ENCODE assay signal across 31 cellular contexts in the genomic region with DNA sequence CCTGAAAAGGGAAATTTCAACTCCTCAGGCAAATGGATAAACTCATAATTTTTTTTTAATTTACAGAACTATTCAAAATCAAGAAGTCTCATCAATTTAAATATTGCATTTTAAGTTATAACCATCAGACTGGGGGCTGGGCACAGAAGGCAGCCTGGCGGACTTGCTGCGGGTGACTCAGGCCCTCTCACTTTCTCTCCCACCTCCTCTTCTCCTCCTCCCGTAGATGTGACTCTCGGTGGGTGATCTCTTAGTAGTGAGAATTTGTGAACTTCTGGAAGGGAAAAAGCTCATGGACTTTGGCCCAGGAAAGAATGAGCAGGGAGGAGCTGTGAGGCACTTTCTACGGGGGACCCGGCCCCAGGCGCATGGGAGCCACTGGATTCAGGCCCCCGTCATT. TPM values are rescaled to one million over a fixed set of nuclear protein-coding genes. Genes with fewer than 3 reads are reported as not detected.
A peak's percentile ranks its signal among the peaks of the same experiment; 100 is the strongest.
DNase-seq lines count a peak whose midpoint lies in the region; ATAC-seq and TF ChIP-seq lines count a peak whose summit lies in the region.
"Had no signal": no experiment of that assay in that cellular context is flagged by ENCODE, and none has a peak within 500 bp of the region (broad histone marks: within the 10 kb centered on the region; RNA-seq: fewer than 3 reads in every experiment).

No MANE protein-coding gene starts in this region.

- WGBS in suprapubic skin = 71% methylated on average over 8 of the region's 8 CpGs

- H3K27ac ChIP-seq in left lung (peak overlapping the region in 1 of 2 donors; percentile 44), suprapubic skin (peak overlapping the region; percentile 73), dorsolateral prefrontal cortex (no peak overlapping the region)
- H3K27ac ChIP-seq: adrenal gland, body of pancreas, C4-2B, esophagus muscularis mucosa, gastroesophageal sphincter, hepatocyte, lower lobe of right lung, thoracic aorta had no signal

- H3K4me3 ChIP-seq in left lung (no peak overlapping the region), suprapubic skin (no peak overlapping the region), dorsolateral prefrontal cortex (no peak overlapping the region)
- H3K4me3 ChIP-seq: adrenal gland, body of pancreas, esophagus muscularis mucosa, gastroesophageal sphincter, GM23338, hepatocyte, lower lobe of right lung, thoracic aorta had no signal

- H3K27me3 ChIP-seq in left lung = peaks cover 0 to 5% of the 10 kb centered on the region in 2 donors
- H3K27me3 ChIP-seq in suprapubic skin = no peaks in the 10 kb centered on the region
- peaks cover 0 to 24% (median 3%) of the 10 kb centered on the region in 45 donors for H3K27me3 ChIP-seq in dorsolateral prefrontal cortex
- H3K27me3 ChIP-seq: body of pancreas, hepatocyte had no signal

- intact Hi-C loops in left lung (cut with DNase I) = no loop called here
- intact Hi-C loops in dorsolateral prefrontal cortex (cut with DNase I) = no loop called here
- intact Hi-C loops in Right ventricle myocardium inferior (cut with DNase I) = no loop called here

- H3K27me3 Mint-ChIP-seq in activated T-cell treated with anti-CD3 and anti-CD28 coated beads, Interleukin-2, amount 50 U/mL, for 72 hours (ENCODE audit: low read depth) = peaks cover 44% of the 10 kb centered on the region

- H3K36me3 Mint-ChIP-seq in activated T-cell treated with anti-CD3 and anti-CD28 coated beads, Interleukin-2, amount 50 U/mL, for 72 hours (ENCODE audit: insufficient read depth in 2 of 2) = no peaks in the 10 kb centered on the region
- H3K36me3 Mint-ChIP-seq: natural killer cell treated with Interleukin-12 subunit alpha and Interleukin-12 subunit beta and Interleukin-15 and Interleukin-18, amount 100 ng/mL, for 72 hours had no signal

- no peak overlapping the region for H3K4me3 Mint-ChIP-seq in activated T-cell treated with anti-CD3 and anti-CD28 coated beads, Interleukin-2, amount 50 U/mL, for 72 hours
- H3K4me3 Mint-ChIP-seq: GM23338; natural killer cell treated with Interleukin-12 subunit alpha and Interleukin-12 subunit beta and Interleukin-15 and Interleukin-18, amount 100 ng/mL, for 72 hours; T-helper 1 cell treated with Interleukin-12 subunit alpha and Interleukin-12 subunit beta and Interleukin-4 antibody, amounts not matched to agents 30 μg/mL and 1 μg/mL, for 36 hours had no signal

- TF ChIP-seq CTCF in left lung (IDR thresholded peaks at IDR 0.05) (no peak), suprapubic skin (IDR thresholded peaks at IDR 0.05) (no peak), dorsolateral prefrontal cortex (IDR thresholded peaks at IDR 0.05 in 54 of 56, conservative IDR thresholded peaks at IDR 0.05 in 2 of 56; ENCODE audit: low read depth in 1 of 56, partially characterized antibody in 56 of 56) (no peak)

- ATAC-seq in left lung (peak; percentile 8), Right ventricle myocardium inferior (no peak)
- no peak for ATAC-seq in activated T-cell treated with anti-CD3 and anti-CD28 coated beads, Interleukin-2, amount 50 U/mL, for 72 hours (replicated peaks in 1 of 2)
- ATAC-seq: GM23338; natural killer cell treated with Interleukin-12 subunit alpha and Interleukin-12 subunit beta and Interleukin-15 and Interleukin-18, amount 100 ng/mL, for 72 hours; SK-N-SH treated with all-trans-retinoic acid at 6 μM for 48 hours; stimulated activated naive CD8-positive, alpha-beta T cell treated with anti-CD3 and anti-CD28 coated beads, Interleukin-15, Interleukin-2, amounts not matched to agents 100 U/mL and 50 U/mL, for 24 hours had no signal

- DNase-seq in AG20443 (ENCODE audit: low spot score) (peak; percentile 68), RPMI7951 (ENCODE audit: low read depth) (peak; percentile 57), left lung (no peak), suprapubic skin (ENCODE audit: low spot score in 2 of 2) (no peak), dorsolateral prefrontal cortex (no peak), Right ventricle myocardium inferior (ENCODE audit: missing footprints) (no peak)
- no peak for DNase-seq in activated T-cell treated with anti-CD3 and anti-CD28 coated beads, Interleukin-2, amount 50 U/mL, for 72 hours
- DNase-seq: activated CD4-positive, alpha-beta T cell treated with anti-CD3 and anti-CD28 coated beads, Interleukin-2, amount 50 U/mL, for 4 hours; activated naive CD4-positive, alpha-beta T cell treated with Interleukin-2 at 50 U/mL for 16 hours; adrenal gland; dermis blood vessel endothelial cell; GF-D8; lower lobe of right lung; NCI-H1105; NCI-H187; stimulated activated CD4-positive, alpha-beta T cell treated with anti-CD3 and anti-CD28 coated beads, Interleukin-1b, Interleukin-23, amount 100 ng/mL, for 48 hours; stimulated activated naive CD8-positive, alpha-beta T cell treated with anti-CD3 and anti-CD28 coated beads, Interleukin-15, Interleukin-2, amounts not matched to agents 100 U/mL and 50 U/mL, for 24 hours had no signal

- no peak overlapping the region for H3K27ac Mint-ChIP-seq in activated T-cell treated with anti-CD3 and anti-CD28 coated beads, Interleukin-2, amount 50 U/mL, for 72 hours
- H3K27ac Mint-ChIP-seq: GM23338; natural killer cell treated with Interleukin-12 subunit alpha and Interleukin-12 subunit beta and Interleukin-15 and Interleukin-18, amount 100 ng/mL, for 72 hours; T-helper 1 cell treated with Interleukin-12 subunit alpha and Interleukin-12 subunit beta and Interleukin-4 antibody, amounts not matched to agents 30 μg/mL and 1 μg/mL, for 36 hours had no signal

- H3K36me3 ChIP-seq in left lung (no peaks in the 10 kb centered on the region), suprapubic skin (no peaks in the 10 kb centered on the region)
- H3K36me3 ChIP-seq: adrenal gland, esophagus muscularis mucosa, gastroesophageal sphincter, lower lobe of right lung, thoracic aorta had no signal

- no peak for TF ChIP-seq EP300 in suprapubic skin (IDR thresholded peaks at IDR 0.05)

- no peaks in the 10 kb centered on the region for H3K9me3 Mint-ChIP-seq in activated T-cell treated with anti-CD3 and anti-CD28 coated beads, Interleukin-2, amount 50 U/mL, for 72 hours
- H3K9me3 Mint-ChIP-seq: GM23338; natural killer cell treated with Interleukin-12 subunit alpha and Interleukin-12 subunit beta and Interleukin-15 and Interleukin-18, amount 100 ng/mL, for 72 hours; T-helper 1 cell treated with Interleukin-12 subunit alpha and Interleukin-12 subunit beta and Interleukin-4 antibody, amounts not matched to agents 30 μg/mL and 1 μg/mL, for 36 hours had no signal

- peaks cover 3% of the 10 kb centered on the region for H3K4me1 Mint-ChIP-seq in activated T-cell treated with anti-CD3 and anti-CD28 coated beads, Interleukin-2, amount 50 U/mL, for 72 hours (ENCODE audit: low read depth)

- no peaks in the 10 kb centered on the region for H3K4me1 ChIP-seq in left lung
- H3K4me1 ChIP-seq in suprapubic skin = peaks cover 37% of the 10 kb centered on the region
- H3K4me1 ChIP-seq: adrenal gland, body of pancreas, esophagus muscularis mucosa, gastroesophageal sphincter, lower lobe of right lung had no signal

- H3K9me3 ChIP-seq in left lung (no peaks in the 10 kb centered on the region), suprapubic skin (no peaks in the 10 kb centered on the region)
- H3K9me3 ChIP-seq: adrenal gland, body of pancreas, esophagus muscularis mucosa, gastroesophageal sphincter, lower lobe of right lung, thoracic aorta had no signal

- no peak for TF ChIP-seq POLR2A in suprapubic skin (IDR thresholded peaks at IDR 0.05)

RNA-seq across cellular contexts. Expression of a gene that starts 32.9 kb away (rescaled TPM):
- total RNA-seq in RPMI7951 (2014; rRNA removed; shearing (Covaris generic)) = not detected in 2 replicates
- total RNA-seq in left lung (10 to 100 TPM; 21.0 to 21.2 TPM), suprapubic skin (1 to 10 TPM; 2.5 to 10.0 (median 3.7) TPM), dorsolateral prefrontal cortex (1 to 10 TPM in 2 of 120 experiments, under 1 TPM in 64, not detected in 54; 0.10 to 3.1 (median 0.29) TPM), Right ventricle myocardium inferior (6.8 TPM)
- total RNA-seq in activated T-cell treated with anti-CD3 and anti-CD28 coated beads, Interleukin-2, amount 50 U/mL, for 72 hours = 1 to 10 TPM in 1 of 2 donors, under 1 TPM in 1; 0.82 to 1.6 TPM
- total RNA-seq: dermis blood vessel endothelial cell, HT-29, NCI-H460, OCI-LY7, pulmonary artery endothelial cell had no signal

Comparison
In these comparisons a context has a peak if more than half of its experiments do, and no peak if none do; other contexts are left out.
1. DNase-seq: peak in AG20443 (single experiment) and RPMI7951 (single experiment); none in left lung (0 of 2), suprapubic skin (0 of 2), dorsolateral prefrontal cortex (0 of 10), activated T-cell treated with anti-CD3 and anti-CD28 coated beads, Interleukin-2, amount 50 U/mL, for 72 hours (0 of 2) and Right ventricle myocardium inferior (single experiment).